In genomic region chr2:179800776-179801175, GRCh38 we compare ENCODE assay signal across 28 cellular contexts.
"Had no signal": no experiment of that assay in that cellular context is flagged by ENCODE, and none has a peak within 500 bp of the region (broad histone marks: within the 10 kb centered on the region; RNA-seq: fewer than 3 reads in every experiment).

No MANE protein-coding gene starts in this region.

- H3K4me2 ChIP-seq: neural progenitor cell, smooth muscle cell had no signal

- H3K36me3 ChIP-seq: neural progenitor cell, ovary, right lobe of liver, sigmoid colon, spleen, stomach, thoracic aorta, thyroid gland, tibial nerve, upper lobe of left lung, vagina had no signal

- H3K4me3 ChIP-seq: neural progenitor cell, ovary, psoas muscle, right lobe of liver, sigmoid colon, skin epidermis, smooth muscle cell, spleen, stomach, thoracic aorta, thyroid gland, tibial nerve, upper lobe of left lung, vagina had no signal

- ATAC-seq: natural killer cell; right cardiac atrium; stimulated activated effector memory CD8-positive, alpha-beta T cell treated with anti-CD3 and anti-CD28 coated beads, Interleukin-12 subunit alpha, Interleukin-12 subunit beta, amount 100 ng/mL, for 72 hours; stimulated activated naive B cell treated with anti-CD40 and anti-IgM and Interleukin-4, amounts not matched to agents 10 μg/mL and 1 μg/mL and 100 μg/mL, for 72 hours had no signal

- H3K27ac ChIP-seq: neural progenitor cell, ovary, parathyroid adenoma, psoas muscle, right lobe of liver, sigmoid colon, skin epidermis, spleen, stomach, thoracic aorta, thyroid gland, tibial nerve, upper lobe of left lung, vagina had no signal

- H3K9me3 Mint-ChIP-seq: nephron; neural progenitor cell; stimulated activated effector memory CD8-positive, alpha-beta T cell treated with anti-CD3 and anti-CD28 coated beads, Interleukin-12 subunit alpha, Interleukin-12 subunit beta, amount 100 ng/mL, for 72 hours; stimulated activated naive B cell treated with anti-CD40 and anti-IgM and Interleukin-4, amounts not matched to agents 10 μg/mL and 1 μg/mL and 100 μg/mL, for 72 hours; stimulated activated naive CD8-positive, alpha-beta T cell treated with anti-CD3 and anti-CD28 coated beads, Interleukin-15, Interleukin-2, amounts not matched to agents 100 ng/mL and 50 ng/mL, for 24 hours had no signal

- H3K4me1 ChIP-seq: parathyroid adenoma, psoas muscle, right lobe of liver, sigmoid colon, spleen, stomach, thyroid gland, tibial nerve, upper lobe of left lung, vagina had no signal

- H3K79me2 ChIP-seq: parathyroid adenoma had no signal

- H3K9ac ChIP-seq: neural progenitor cell, parathyroid adenoma had no signal

- H3K27me3 ChIP-seq: neural progenitor cell, ovary, right lobe of liver, sigmoid colon, spleen, stomach, thyroid gland, tibial nerve, upper lobe of left lung, vagina had no signal

- H3K36me3 Mint-ChIP-seq: natural killer cell; neural progenitor cell; stimulated activated effector memory CD8-positive, alpha-beta T cell treated with anti-CD3 and anti-CD28 coated beads, Interleukin-12 subunit alpha, Interleukin-12 subunit beta, amount 100 ng/mL, for 72 hours; stimulated activated naive B cell treated with anti-CD40 and anti-IgM and Interleukin-4, amounts not matched to agents 10 μg/mL and 1 μg/mL and 100 μg/mL, for 72 hours had no signal

- H3K4me3 Mint-ChIP-seq: natural killer cell; nephron; neural progenitor cell; stimulated activated effector memory CD8-positive, alpha-beta T cell treated with anti-CD3 and anti-CD28 coated beads, Interleukin-12 subunit alpha, Interleukin-12 subunit beta, amount 100 ng/mL, for 72 hours; stimulated activated naive B cell treated with anti-CD40 and anti-IgM and Interleukin-4, amounts not matched to agents 10 μg/mL and 1 μg/mL and 100 μg/mL, for 72 hours; stimulated activated naive CD8-positive, alpha-beta T cell treated with anti-CD3 and anti-CD28 coated beads, Interleukin-15, Interleukin-2, amounts not matched to agents 100 ng/mL and 50 ng/mL, for 24 hours had no signal

- H3K9me3 ChIP-seq: ovary, psoas muscle, right lobe of liver, sigmoid colon, spleen, stomach, thoracic aorta, thyroid gland, tibial nerve, upper lobe of left lung, vagina had no signal

- H2AFZ ChIP-seq: neural progenitor cell, parathyroid adenoma had no signal

- H3K27me3 Mint-ChIP-seq: progenitor cell of endocrine pancreas; stimulated activated naive CD8-positive, alpha-beta T cell treated with anti-CD3 and anti-CD28 coated beads, Interleukin-15, Interleukin-2, amounts not matched to agents 100 ng/mL and 50 ng/mL, for 24 hours had no signal

- H3K27ac Mint-ChIP-seq: natural killer cell; nephron; neural progenitor cell; progenitor cell of endocrine pancreas; stimulated activated effector memory CD8-positive, alpha-beta T cell treated with anti-CD3 and anti-CD28 coated beads, Interleukin-12 subunit alpha, Interleukin-12 subunit beta, amount 100 ng/mL, for 72 hours; stimulated activated naive B cell treated with anti-CD40 and anti-IgM and Interleukin-4, amounts not matched to agents 10 μg/mL and 1 μg/mL and 100 μg/mL, for 72 hours; stimulated activated naive CD8-positive, alpha-beta T cell treated with anti-CD3 and anti-CD28 coated beads, Interleukin-15, Interleukin-2, amounts not matched to agents 100 ng/mL and 50 ng/mL, for 24 hours had no signal

- H3K4me1 Mint-ChIP-seq: natural killer cell; neural progenitor cell; stimulated activated effector memory CD8-positive, alpha-beta T cell treated with anti-CD3 and anti-CD28 coated beads, Interleukin-12 subunit alpha, Interleukin-12 subunit beta, amount 100 ng/mL, for 72 hours; stimulated activated naive B cell treated with anti-CD40 and anti-IgM and Interleukin-4, amounts not matched to agents 10 μg/mL and 1 μg/mL and 100 μg/mL, for 72 hours had no signal

- DNase-seq: natural killer cell; occipital lobe; ovary; posterior cingulate gyrus; psoas muscle; right cardiac atrium; right lobe of liver; sigmoid colon; spleen; stimulated activated CD4-positive, alpha-beta T cell treated with anti-CD3 and anti-CD28 coated beads, Interleukin-12 subunit alpha, Interleukin-12 subunit beta, amount 100 ng/mL, for 4 hours; stimulated activated CD4-positive, alpha-beta T cell treated with anti-CD3 and anti-CD28 coated beads, Interleukin-1b, Interleukin-23, amount 100 ng/mL, for 48 hours; stimulated activated CD4-positive, alpha-beta T cell treated with anti-CD3 and anti-CD28 coated beads, Interleukin-4, amount 100 ng/mL, for 24 hours; stimulated activated naive B cell treated with anti-CD40 and anti-IgM and Interleukin-4, amounts not matched to agents 10 μg/mL and 1 μg/mL and 100 μg/mL, for 72 hours; stimulated activated naive CD4-positive, alpha-beta T cell treated with Interleukin-2 at 50 U/mL for 16 hours; stomach; thyroid gland; upper lobe of left lung had no signal
